Comparison of ENCODE assay signal across 20 cellular contexts in the genomic region with DNA sequence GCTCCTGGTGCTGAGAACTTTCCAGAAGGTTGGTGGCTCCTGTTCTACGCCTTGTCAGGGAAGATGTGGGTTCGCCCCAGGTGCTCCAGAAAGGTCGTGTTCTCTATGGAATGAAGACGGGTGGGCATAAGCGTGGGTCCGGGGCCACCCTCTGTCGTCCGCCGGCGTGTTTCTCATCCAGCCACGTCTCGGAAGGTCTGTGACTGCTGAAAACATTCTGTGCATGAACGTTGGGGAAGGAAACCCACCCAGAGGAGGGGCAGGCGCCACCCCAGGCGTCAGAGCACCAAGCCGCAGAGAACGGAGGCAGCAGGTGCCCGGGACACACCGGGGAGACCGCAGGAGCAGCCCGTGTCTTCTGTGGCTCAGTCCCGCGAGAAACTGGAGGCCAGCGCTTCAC.
"Had no signal": no experiment of that assay in that cellular context is flagged by ENCODE, and none has a peak within 500 bp of the region (broad histone marks: within the 10 kb centered on the region; RNA-seq: fewer than 3 reads in every experiment).

No MANE protein-coding gene starts in this region.

- H3K27ac ChIP-seq: Peyer's patch, RWPE1, SJSA1 had no signal

- H3K9me3 ChIP-seq: MG63, Peyer's patch, SJSA1 had no signal

- H3K36me3 Mint-ChIP-seq: activated naive CD8-positive, alpha-beta T cell treated with anti-CD3 and anti-CD28 coated beads for 36 hours had no signal

- DNase-seq: activated CD4-positive, alpha-beta T cell treated with anti-CD3 and anti-CD28 coated beads for 48 hours; activated CD4-positive, alpha-beta T cell treated with anti-CD3 and anti-CD28 coated beads, Interleukin-2, amount 50 U/mL, for 4 hours; activated CD4-positive, CD25-positive, alpha-beta regulatory T cell treated with anti-CD3 and anti-CD28 coated beads, Interleukin-2, amount 50 U/mL, for 72 hours; activated CD8-positive, alpha-beta T cell treated with anti-CD3 and anti-CD28 coated beads, Interleukin-2, amount 10 ng/mL, durations not matched to agents 7 days and 5 days; activated effector memory CD4-positive, alpha-beta T cell treated with anti-CD3 and anti-CD28 coated beads, Interleukin-2, amount 50 U/mL, for 16 hours; activated naive CD4-positive, alpha-beta T cell treated with anti-CD3 and anti-CD28 coated beads for 36 hours; activated naive CD8-positive, alpha-beta T cell treated with anti-CD3 and anti-CD28 coated beads for 36 hours; activated T-cell treated with anti-CD3 and anti-CD28 coated beads, Interleukin-2, amount 50 U/mL, for 4 hours; MG63; NCI-H1105; NCI-H1436; NCI-H1694 treated with DMSO at 0.1 percent for 48 hours; NCI-H2081; NCI-H524; Right ventricle myocardium superior had no signal

- H3K4me1 ChIP-seq: Peyer's patch, SJSA1 had no signal

- H3K36me3 ChIP-seq: MG63, Peyer's patch, SJSA1 had no signal

- H3K27me3 ChIP-seq: MG63, Peyer's patch, SJSA1 had no signal

- H3K4me3 ChIP-seq: MG63, Peyer's patch, SJSA1 had no signal

- H3K4me3 Mint-ChIP-seq: activated CD8-positive, alpha-beta T cell treated with anti-CD3 and anti-CD28 coated beads, Interleukin-2, amount 10 ng/mL, durations not matched to agents 7 days and 5 days; activated naive CD4-positive, alpha-beta T cell treated with anti-CD3 and anti-CD28 coated beads for 36 hours; activated naive CD8-positive, alpha-beta T cell treated with anti-CD3 and anti-CD28 coated beads for 36 hours; activated T-cell treated with anti-CD3 and anti-CD28 coated beads, Interleukin-2, amount 50 U/mL, for 4 hours; T-helper 1 cell treated with Interleukin-12 subunit alpha and Interleukin-12 subunit beta and Interleukin-4 antibody, amounts not matched to agents 30 μg/mL and 1 μg/mL, for 36 hours; WTC11 had no signal

- H3K9me3 Mint-ChIP-seq: activated naive CD4-positive, alpha-beta T cell treated with anti-CD3 and anti-CD28 coated beads for 36 hours; activated T-cell treated with anti-CD3 and anti-CD28 coated beads, Interleukin-2, amount 50 U/mL, for 4 hours had no signal

- H3K27me3 Mint-ChIP-seq: activated naive CD8-positive, alpha-beta T cell treated with anti-CD3 and anti-CD28 coated beads for 36 hours had no signal

- ATAC-seq: activated CD8-positive, alpha-beta T cell treated with anti-CD3 and anti-CD28 coated beads, Interleukin-2, amount 10 ng/mL, durations not matched to agents 7 days and 5 days; activated T-cell treated with anti-CD3 and anti-CD28 coated beads, Interleukin-2, amount 50 U/mL, for 4 hours; WTC11 had no signal

- H3K4me1 Mint-ChIP-seq: WTC11 had no signal

- H3K27ac Mint-ChIP-seq: activated CD8-positive, alpha-beta T cell treated with anti-CD3 and anti-CD28 coated beads, Interleukin-2, amount 10 ng/mL, durations not matched to agents 7 days and 5 days; activated naive CD4-positive, alpha-beta T cell treated with anti-CD3 and anti-CD28 coated beads for 36 hours; activated naive CD8-positive, alpha-beta T cell treated with anti-CD3 and anti-CD28 coated beads for 36 hours; T-helper 1 cell treated with Interleukin-12 subunit alpha and Interleukin-12 subunit beta and Interleukin-4 antibody, amounts not matched to agents 30 μg/mL and 1 μg/mL, for 36 hours; WTC11 had no signal
